In genomic region chr2:222965555-222965954, GRCh38 we compare ENCODE assay signal across 25 cellular contexts.
"Had no signal": no experiment of that assay in that cellular context is flagged by ENCODE, and none has a peak within 500 bp of the region (broad histone marks: within the 10 kb centered on the region; RNA-seq: fewer than 3 reads in every experiment).

No MANE protein-coding gene starts in this region.

- H3K36me3 ChIP-seq: neural progenitor cell, neutrophil, pancreas, prostate gland, right lobe of liver, sigmoid colon, stomach, thoracic aorta, thyroid gland, tibial nerve, upper lobe of left lung, uterus had no signal

- H3K27ac ChIP-seq: neural progenitor cell, neutrophil, pancreas, prostate gland, right lobe of liver, sigmoid colon, stomach, thoracic aorta, thyroid gland, tibial nerve, upper lobe of left lung, uterus had no signal

- H3K27me3 ChIP-seq: neural progenitor cell, neutrophil, pancreas, right lobe of liver, sigmoid colon, stomach, thyroid gland, tibial nerve, uterus had no signal

- H3K4me1 ChIP-seq: neural progenitor cell, pancreas, prostate gland, right lobe of liver, sigmoid colon, thyroid gland, tibial nerve, upper lobe of left lung, uterus had no signal

- DNase-seq: naive thymus-derived CD4-positive, alpha-beta T cell; nucleus accumbens; pancreas; retina; right cardiac atrium; right lobe of liver; sigmoid colon; small intestine; stimulated activated CD4-positive, alpha-beta T cell treated with anti-CD3 and anti-CD28 coated beads, Interleukin-15, amount 100 ng/mL, for 24 hours; stimulated activated CD4-positive, alpha-beta T cell treated with anti-CD3 and anti-CD28 coated beads, Interleukin-2, amount 100 ng/mL, for 24 hours; stimulated activated CD4-positive, alpha-beta T cell treated with anti-CD3 and anti-CD28 coated beads, Interleukin-2, amount 100 ng/mL, for 48 hours; stimulated activated CD4-positive, alpha-beta T cell treated with anti-CD3 and anti-CD28 coated beads, Interleukin-4, amount 100 ng/mL, for 24 hours; stimulated activated naive B cell treated with anti-CD40 and anti-IgM and Interleukin-4, amounts not matched to agents 10 μg/mL and 1 μg/mL and 100 μg/mL, for 72 hours; stimulated activated naive CD4-positive, alpha-beta T cell treated with Interleukin-2 at 50 U/mL for 16 hours; stomach; thyroid gland; trophoblast cell; upper lobe of left lung; uterus had no signal

- H3K4me2 ChIP-seq: neural progenitor cell had no signal

- FAIRE-seq: pancreas, small intestine had no signal

- H3K9ac ChIP-seq: neural progenitor cell had no signal

- H2AFZ ChIP-seq: neural progenitor cell had no signal

- H3K9me3 ChIP-seq: neutrophil, pancreas, prostate gland, right lobe of liver, sigmoid colon, stomach, thoracic aorta, thyroid gland, tibial nerve, upper lobe of left lung, uterus had no signal

- ATAC-seq: naive thymus-derived CD4-positive, alpha-beta T cell; pancreas; right cardiac atrium; stimulated activated effector memory CD8-positive, alpha-beta T cell treated with anti-CD3 and anti-CD28 coated beads, Interleukin-12 subunit alpha, Interleukin-12 subunit beta, amount 100 ng/mL, for 72 hours; stimulated activated naive B cell treated with anti-CD40 and anti-IgM and Interleukin-4, amounts not matched to agents 10 μg/mL and 1 μg/mL and 100 μg/mL, for 72 hours had no signal

- H3K4me3 ChIP-seq: neural progenitor cell, pancreas, prostate gland, right lobe of liver, sigmoid colon, stomach, thoracic aorta, thyroid gland, tibial nerve, upper lobe of left lung, uterus had no signal
